In the genomic region with DNA sequence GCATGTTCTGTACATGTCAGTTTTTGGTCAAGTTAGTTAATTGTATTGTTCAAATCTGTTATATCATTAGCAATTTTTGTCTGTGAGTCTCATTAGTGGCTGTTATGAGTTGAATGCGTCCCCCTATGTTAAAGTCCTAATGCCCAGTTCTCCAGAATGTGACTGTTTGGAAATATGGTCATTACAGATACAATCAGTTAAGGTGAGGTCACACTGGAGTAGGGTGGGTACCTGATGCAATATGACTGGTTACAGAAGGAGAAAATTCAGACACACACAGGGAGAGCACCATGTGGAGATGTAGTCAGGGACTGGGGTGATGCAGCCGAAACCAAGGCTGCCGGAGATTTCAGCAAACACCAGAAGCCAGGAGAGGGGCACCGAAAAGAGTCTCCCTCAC, we compare ENCODE assay signal across 29 cellular contexts.
"Had no signal": no experiment of that assay in that cellular context is flagged by ENCODE, and none has a peak within 500 bp of the region (broad histone marks: within the 10 kb centered on the region; RNA-seq: fewer than 3 reads in every experiment).

No MANE protein-coding gene starts in this region.

- H3K4me3 Mint-ChIP-seq: activated CD4-positive, alpha-beta memory T cell treated with anti-CD3 and anti-CD28 coated beads for 36 hours; activated CD4-positive, alpha-beta T cell treated with anti-CD3 and anti-CD28 coated beads, Interleukin-2, amount 10 ng/mL, durations not matched to agents 7 days and 5 days; activated T-cell treated with anti-CD3 and anti-CD28 coated beads, Interleukin-2, amount 50 U/mL, for 4 hours; activated T-helper 1 cell treated with anti-CD3 and anti-CD28 coated beads, Interleukin-12 subunit alpha, Interleukin-12 subunit beta, Interleukin-2, Interleukin-4 antibody, amounts not matched to agents 30 ng/mL and 10 ng/mL and 1 ng/mL, durations not matched to agents 14 hours and 24 hours and 36 hours; central memory CD8-positive, alpha-beta T cell; T-helper 2 cell treated with Interferon-gamma antibody and Interleukin-4, amounts not matched to agents 5 μg/mL and 100 μg/mL, for 36 hours had no signal

- FAIRE-seq: TTC549 had no signal

- H3K36me3 Mint-ChIP-seq: activated naive CD4-positive, alpha-beta T cell treated with anti-CD3 and anti-CD28 coated beads, Interleukin-2, amount 50 U/mL, for 72 hours had no signal

- H3K9me3 Mint-ChIP-seq: activated CD4-positive, alpha-beta memory T cell treated with anti-CD3 and anti-CD28 coated beads for 36 hours; activated CD4-positive, alpha-beta T cell treated with anti-CD3 and anti-CD28 coated beads, Interleukin-2, amount 10 ng/mL, durations not matched to agents 7 days and 5 days; activated naive CD4-positive, alpha-beta T cell treated with anti-CD3 and anti-CD28 coated beads, Interleukin-2, amount 50 U/mL, for 72 hours; activated T-cell treated with anti-CD3 and anti-CD28 coated beads, Interleukin-2, amount 50 U/mL, for 4 hours; activated T-helper 1 cell treated with anti-CD3 and anti-CD28 coated beads, Interleukin-12 subunit alpha, Interleukin-12 subunit beta, Interleukin-2, Interleukin-4 antibody, amounts not matched to agents 30 ng/mL and 10 ng/mL and 1 ng/mL, durations not matched to agents 14 hours and 24 hours and 36 hours; central memory CD8-positive, alpha-beta T cell; T-helper 2 cell treated with Interferon-gamma antibody and Interleukin-4, amounts not matched to agents 5 μg/mL and 100 μg/mL, for 36 hours had no signal

- H3K27me3 Mint-ChIP-seq: activated CD4-positive, alpha-beta memory T cell treated with anti-CD3 and anti-CD28 coated beads for 36 hours; activated CD4-positive, alpha-beta T cell treated with anti-CD3 and anti-CD28 coated beads, Interleukin-2, amount 10 ng/mL, durations not matched to agents 7 days and 5 days; central memory CD8-positive, alpha-beta T cell had no signal

- DNase-seq: activated CD4-positive, alpha-beta memory T cell treated with anti-CD3 and anti-CD28 coated beads for 36 hours; activated CD4-positive, alpha-beta T cell treated with anti-CD3 and anti-CD28 coated beads, Interleukin-2, amount 10 ng/mL, durations not matched to agents 7 days and 5 days; activated CD8-positive, alpha-beta memory T cell treated with anti-CD3 and anti-CD28 coated beads, Interleukin-2, amount 50 U/mL, for 4 hours; activated effector memory CD4-positive, alpha-beta T cell treated with anti-CD3 and anti-CD28 coated beads, Interleukin-2, amount 50 U/mL, for 16 hours; activated naive CD4-positive, alpha-beta T cell treated with Interleukin-2 at 50 U/mL for 16 hours; activated T-cell treated with anti-CD3 and anti-CD28 coated beads for 4 hours; activated T-cell treated with anti-CD3 and anti-CD28 coated beads, Interleukin-2, amount 50 U/mL, for 4 hours; amygdala; MM.1S; MV-4-11; NCI-H1092; NCI-H1436 treated with DMSO at 0.1 percent for 48 hours; NCI-H1694 treated with DMSO at 0.1 percent for 48 hours; NCI-H2029; NCI-H510A; NCI-H526; NCI-H748 treated with DMSO at 0.1 percent for 48 hours; NK-92 treated with Interleukin-12 subunit alpha and Interleukin-12 subunit beta, amount 100 ng/mL, for 24 hours; PC-9; Right ventricle myocardium superior; SW 1271 had no signal

- ATAC-seq: activated naive CD4-positive, alpha-beta T cell treated with anti-CD3 and anti-CD28 coated beads, Interleukin-2, amount 50 U/mL, for 72 hours; activated T-cell treated with anti-CD3 and anti-CD28 coated beads, Interleukin-2, amount 50 U/mL, for 4 hours had no signal

- H3K27ac ChIP-seq: ascending aorta, cardiac muscle cell, KMS-11, PC-9 had no signal

- H3K27me3 ChIP-seq: ascending aorta, cardiac muscle cell had no signal

- H3K9me3 ChIP-seq: ascending aorta had no signal

- H3K36me3 ChIP-seq: cardiac muscle cell had no signal

- H3K4me1 ChIP-seq: ascending aorta had no signal

- H3K27ac Mint-ChIP-seq: activated CD4-positive, alpha-beta T cell treated with anti-CD3 and anti-CD28 coated beads, Interleukin-2, amount 10 ng/mL, durations not matched to agents 7 days and 5 days; T-helper 2 cell treated with Interferon-gamma antibody and Interleukin-4, amounts not matched to agents 5 μg/mL and 100 μg/mL, for 36 hours had no signal

- H3K4me3 ChIP-seq: ascending aorta, cardiac muscle cell, PC-9 had no signal
